Comparison of ENCODE assay signal across 18 cellular contexts in the genomic region with DNA sequence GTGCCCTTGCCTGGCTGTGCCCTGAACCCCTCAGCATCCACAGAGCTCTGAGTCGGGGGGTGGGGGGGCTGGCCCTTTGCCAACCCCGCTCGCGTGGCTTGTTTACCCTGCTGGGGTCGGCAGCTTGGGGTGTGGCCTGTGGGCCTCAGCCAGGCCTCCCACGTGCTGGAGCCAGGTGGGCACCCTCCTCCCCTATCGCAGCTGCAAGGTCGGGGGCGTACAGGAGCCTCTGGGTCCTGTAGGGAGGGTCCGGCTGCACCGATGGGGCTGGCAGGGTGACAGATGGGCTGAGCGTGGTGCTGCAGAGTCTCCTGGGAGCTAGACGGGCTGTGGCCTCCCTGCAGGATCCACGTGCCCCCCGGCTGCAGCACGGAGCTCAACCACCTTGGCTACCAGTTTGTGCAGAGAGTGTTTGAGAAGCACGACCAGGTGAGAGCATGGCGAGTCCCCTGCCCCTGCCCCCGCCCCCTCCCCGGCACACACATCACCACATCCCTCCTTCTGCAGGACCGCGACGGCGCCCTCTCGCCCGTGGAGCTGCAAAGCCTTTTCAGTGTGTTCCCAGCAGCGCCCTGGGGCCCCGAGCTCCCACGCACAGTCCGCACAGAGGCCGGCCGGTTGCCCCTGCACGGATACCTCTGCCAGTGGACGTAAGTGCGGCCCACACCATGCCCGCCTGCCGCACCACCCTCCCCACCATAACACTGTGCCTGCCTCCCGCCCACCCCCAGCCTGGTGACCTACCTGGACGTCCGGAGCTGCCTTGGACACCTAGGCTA. TPM values are rescaled to one million over a fixed set of nuclear protein-coding genes. Genes with fewer than 3 reads are reported as not detected.
"Had no signal": no experiment of that assay in that cellular context is flagged by ENCODE, and none has a peak within 500 bp of the region (broad histone marks: within the 10 kb centered on the region; RNA-seq: fewer than 3 reads in every experiment).

No MANE protein-coding gene starts in this region.

- H3K9me3 ChIP-seq: heart left ventricle, ovary, right atrium auricular region had no signal

- DNase-seq: effector CD4-positive, alpha-beta T cell; endodermal cell; erythroblast; foreskin melanocyte; heart left ventricle; hippocampal formation; kidney glomerular epithelial cell; mammary epithelial cell; naive thymus-derived CD8-positive, alpha-beta T cell; nucleus accumbens; ovary; small intestine; stimulated activated CD4-positive, alpha-beta T cell treated with anti-CD3 and anti-CD28 coated beads, Interleukin-12 subunit alpha, Interleukin-12 subunit beta, amount 100 ng/mL, for 4 hours; stimulated activated naive CD4-positive, alpha-beta T cell treated with Interleukin-2 at 50 U/mL for 16 hours; trophoblast cell had no signal

- H3K4me3 ChIP-seq: coronary artery, heart left ventricle, ovary, right atrium auricular region had no signal

- H3K4me3 Mint-ChIP-seq: endodermal cell had no signal

- H3K27ac Mint-ChIP-seq: endodermal cell; naive thymus-derived CD8-positive, alpha-beta T cell had no signal

- H3K36me3 ChIP-seq: ovary had no signal

- H3K27ac ChIP-seq: coronary artery, heart left ventricle, ovary, right atrium auricular region had no signal

- H3K9me3 Mint-ChIP-seq: endodermal cell; naive thymus-derived CD8-positive, alpha-beta T cell; neural crest cell had no signal

- H3K27me3 ChIP-seq: heart left ventricle, ovary, right atrium auricular region had no signal

RNA-seq across cellular contexts. Expression of a gene that starts 3.9 kb away (rescaled TPM):
- polyA plus RNA-seq: naive thymus-derived CD8-positive, alpha-beta T cell had no signal
